14 cellular contexts compared by ENCODE assay signal in the genomic region with DNA sequence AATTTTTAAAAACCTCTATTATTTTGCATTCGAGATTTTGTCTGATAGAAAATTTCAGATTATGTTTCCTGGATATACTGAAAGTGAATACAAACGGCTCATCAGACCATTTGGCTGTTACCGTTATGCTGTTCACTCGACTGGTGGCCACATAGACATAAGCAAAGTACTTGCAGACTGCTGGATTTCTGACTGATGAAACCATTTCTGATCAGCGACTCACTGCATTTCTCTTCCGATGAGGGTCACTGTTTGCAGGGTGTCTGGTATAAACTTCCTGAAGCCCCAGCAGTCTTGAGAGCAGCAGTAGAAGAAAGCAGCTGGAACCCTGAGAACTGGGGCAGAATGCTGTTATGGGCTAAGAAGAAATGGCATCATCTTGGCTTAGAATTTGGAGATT. TPM values are rescaled to one million over a fixed set of nuclear protein-coding genes. Genes with fewer than 3 reads are reported as not detected.
A peak's percentile ranks its signal among the peaks of the same experiment; 100 is the strongest.
DNase-seq lines count a peak whose midpoint lies in the region; ATAC-seq, FAIRE-seq and TF ChIP-seq lines count a peak whose summit lies in the region.
"Had no signal": no experiment of that assay in that cellular context is flagged by ENCODE, and none has a peak within 500 bp of the region (broad histone marks: within the 10 kb centered on the region; RNA-seq: fewer than 3 reads in every experiment).

No MANE protein-coding gene starts in this region.

- no peak for TF ChIP-seq RAD21 in GM12878 (IDR thresholded peaks at IDR 0.05; ENCODE audit: insufficient read depth, low read depth, low read length)

- H3K27me3 ChIP-seq in GM12878 (replicated peaks in 1 of 2; ENCODE audit: control insufficient read depth in 2 of 2, insufficient read depth in 2 of 2, low read length in 1 of 2) = peaks cover 0 to 1% of the 10 kb centered on the region in 2 experiments; a peak in 1 of 4 replicates
- H3K27me3 ChIP-seq in kidney epithelial cell (ENCODE audit: control insufficient read depth, insufficient read depth, low read length) = no peaks in the 10 kb centered on the region
- H3K27me3 ChIP-seq in ovary = no peaks in the 10 kb centered on the region
- H3K27me3 ChIP-seq: esophagus muscularis mucosa, spleen had no signal

- H3K4me3 ChIP-seq in GM12878 = no peak overlapping the region
- no peak overlapping the region for H3K4me3 ChIP-seq in kidney epithelial cell (ENCODE audit: low read depth, low read length)
- H3K4me3 ChIP-seq in ovary = no peak overlapping the region
- H3K4me3 ChIP-seq: esophagus muscularis mucosa, lung, spleen had no signal

- H3K27ac ChIP-seq in GM12878 (ENCODE audit: control insufficient read depth, insufficient read depth) (no peak overlapping the region), ovary (no peak overlapping the region)
- H3K27ac ChIP-seq: esophagus muscularis mucosa, spleen had no signal

- peak; percentile 21 for DNase-seq in AG08395 (ENCODE audit: low spot score)
- DNase-seq in LHCN-M2 (ENCODE audit: low read depth) = peak; percentile 67
- DNase-seq in GM12878 (ENCODE audit: low read depth, low spot score) = no peak
- DNase-seq in kidney epithelial cell (ENCODE audit: low read depth) = peak; percentile 58
- no peak for DNase-seq in effector CD4-positive, alpha-beta T cell
- no peak for DNase-seq in ovary
- DNase-seq: activated CD4-positive, alpha-beta T cell treated with anti-CD3 and anti-CD28 coated beads for 48 hours; activated naive CD8-positive, alpha-beta T cell treated with anti-CD3 and anti-CD28 coated beads, Interleukin-2, amount 10 ng/mL, durations not matched to agents 7 days and 5 days; C1 segment of cervical spinal cord; spleen had no signal

- H3K9me3 ChIP-seq in GM12878 (replicated peaks; ENCODE audit: control insufficient read depth, insufficient read depth, low read length) (peaks cover under 1% of the 10 kb centered on the region; the same call in 1 of the 3 replicates), ovary (no peaks in the 10 kb centered on the region)
- H3K9me3 ChIP-seq: esophagus muscularis mucosa, spleen had no signal

- ATAC-seq in GM12878 (peak; percentile 32), HG03139 (IDR thresholded peaks at IDR 0.05; ENCODE audit: unreplicated experiment) (no peak), GM21786 (IDR thresholded peaks at IDR 0.05; ENCODE audit: unreplicated experiment) (no peak)

- no peak for FAIRE-seq in GM12878 (lab: Jason Lieb, UNC)

- TF ChIP-seq EP300 in GM12878 (IDR thresholded peaks at IDR 0.05; ENCODE audit: borderline replicate concordance in 1 of 2, control insufficient read depth in 1 of 2, low read depth in 2 of 2, low read length in 2 of 2) = no peak
- TF ChIP-seq EP300 in ovary (IDR thresholded peaks at IDR 0.05) = no peak

- H3K79me2 ChIP-seq in GM12878 (ENCODE audit: control insufficient read depth, insufficient read depth, low read length) = no peaks in the 10 kb centered on the region

- SMC1A ChIA-PET in GM12878 (lab: Charles Lee; ENCODE audit: uncharacterized antibody, unreplicated experiment) = interaction anchor here (1.2 kb wide), 1 partner anchor 85 kb away, joined by 6 read pairs; no protein-coding TSS in a partner anchor

- intact Hi-C loops in GM12878 (cut with micrococcal nuclease; ENCODE audit: unreplicated experiment) = no loop called here
- intact Hi-C loops in ovary (cut with DNase I) = no loop called here

- CTCF ChIA-PET in GM12878 (lab: Yijun Ruan, JAX) = interaction anchor here (1.4 kb wide), 1 partner anchor 505 kb away, joined by 3 read pairs; no protein-coding TSS in a partner anchor

- no peak for TF ChIP-seq CTCF in GM12878 (IDR thresholded peaks at IDR 0.05 in 2 of 3, conservative IDR thresholded peaks at IDR 0.05 in 1 of 3; ENCODE audit: control insufficient read depth in 2 of 3, extremely low read depth in 1 of 3, insufficient read depth in 1 of 3, low read depth in 3 of 3, low read length in 3 of 3)
- no peak for TF ChIP-seq CTCF in kidney epithelial cell (IDR thresholded peaks at IDR 0.05; ENCODE audit: insufficient read depth, low read length, poor library complexity, severe bottlenecking)
- TF ChIP-seq CTCF in ovary (IDR thresholded peaks at IDR 0.05) = no peak

- 31% methylated on average over 6 of the region's 6 CpGs for WGBS in GM12878 (ENCODE audit: insufficient coverage, insufficient replicate concordance, low lambda C conversion rate, missing lambda C conversion rate)
- WGBS in ovary, 3 donors = 66 to 71% (median 68%) methylated on average over 6 of the region's 6 CpGs

- in situ Hi-C loops in GM12878 (cut with MboI) = no loop called here

- no peaks in the 10 kb centered on the region for H3K36me3 ChIP-seq in GM12878 (ENCODE audit: control insufficient read depth in 2 of 2, insufficient read depth in 2 of 2, low read length in 1 of 2)
- H3K36me3 ChIP-seq in kidney epithelial cell (ENCODE audit: control insufficient read depth, insufficient read depth, low read length) = no peaks in the 10 kb centered on the region
- no peaks in the 10 kb centered on the region for H3K36me3 ChIP-seq in ovary
- H3K36me3 ChIP-seq: esophagus muscularis mucosa, spleen had no signal

- no peak for TF ChIP-seq POLR2A in GM12878 (IDR thresholded peaks at IDR 0.05; ENCODE audit: low read depth, low read length)
- TF ChIP-seq POLR2A in ovary (IDR thresholded peaks at IDR 0.05) = no peak

- peaks cover 9% of the 10 kb centered on the region for H3K4me1 ChIP-seq in GM12878 (ENCODE audit: control insufficient read depth, insufficient read depth, low read length)
- peaks cover 11% of the 10 kb centered on the region for H3K4me1 ChIP-seq in ovary (ENCODE audit: insufficient read depth)

- BruUV-seq in GM12878 (replicated peaks; lab: Mats Ljungman, UMichigan) = no TSS peak

- RAD21 ChIA-PET in GM12878 (lab: Charles Lee; ENCODE audit: unreplicated experiment) = no interaction called here

- no peak overlapping the region for H3K9ac ChIP-seq in GM12878 (ENCODE audit: control insufficient read depth, insufficient read depth, low read length)

- no peaks in the 10 kb centered on the region for H4K20me1 ChIP-seq in GM12878 (ENCODE audit: control insufficient read depth, insufficient read depth)

- H3K4me2 ChIP-seq in GM12878 (ENCODE audit: control insufficient read depth, insufficient read depth) = no peak overlapping the region

- POLR2A ChIA-PET in GM12878 (lab: Charles Lee) = interaction anchor here (0.6 to 0.7 kb wide), 2 partner anchors 18 to 23 kb away, joined by 3 read pairs; no protein-coding TSS in a partner anchor

- H2AFZ ChIP-seq in GM12878 (ENCODE audit: control insufficient read depth, low read depth, low read length) = no peak overlapping the region

TF ChIP-seq in GM12878, 131 proteins besides CTCF, POLR2A, EP300 and RAD21:
- TF ChIP-seq NFYA (IDR thresholded peaks at IDR 0.05; ENCODE audit: borderline replicate concordance, low read depth, low read length) = no peak

RNA-seq across cellular contexts. Expression of a gene that starts 17.7 kb away (rescaled TPM):
- total RNA-seq in LHCN-M2 (2014; rRNA removed) = 14.6 and 15.6 TPM in 2 replicates
- 8.6 TPM for polyA plus RNA-seq in LHCN-M2 (2012)
- 10.9 and 11.5 TPM in 2 replicates for total RNA-seq in GM12878 (2013; cell fraction: nucleolus; rRNA removed)
- 0.27 and 0.28 TPM in 2 replicates for total RNA-seq in GM12878 (2014; rRNA removed)
- total RNA-seq in GM12878 (2014; rRNA removed; fragmentation: Illumina TruSeq; extraction: Trizol) = 0.28 and 0.36 TPM in 2 replicates
- total RNA-seq in GM12878 (2021) = 0.64 TPM in 2 replicates
- 2.0 TPM for polyA plus RNA-seq in GM12878 (2011; ENCODE audit: low read depth)
- polyA plus RNA-seq in GM12878 (2011; rRNA removed) = 2.0 and 2.8 TPM in 2 replicates
- 1.3 and 1.7 TPM in 2 replicates for polyA plus RNA-seq in GM12878 (2011; cell fraction: cytosol; rRNA removed)
- 1.8 and 2.4 TPM in 2 replicates for polyA plus RNA-seq in GM12878 (2011; cell fraction: nucleus; rRNA removed)
- polyA plus RNA-seq in GM12878 (2012) = 2.6 and 5.2 TPM in 2 replicates
- 0.30 and 0.50 TPM in 2 replicates for polyA plus RNA-seq in GM12878 (2014; fragmentation: Illumina TruSeq; extraction: Trizol)
- polyA plus RNA-seq in GM12878 (2014; fragmentation: Nextera tagmentation; extraction: Ambion mirVana) = under 1 TPM; 0.03 to 0.05 TPM
- polyA plus RNA-seq in GM12878 (2014; rRNA removed) = 0.25 and 0.53 TPM in 2 replicates
- under 1 TPM; 0.31 to 0.39 TPM for polyA plus RNA-seq in GM12878 (2016; fragmentation: Nextera tagmentation; extraction: Ambion mirVana)
- 1.7 and 1.8 TPM in 2 replicates for polyA minus RNA-seq in GM12878 (2011; rRNA and poly(A)+ RNA removed)
- 1.0 and 1.9 TPM in 2 replicates for polyA minus RNA-seq in GM12878 (2011; cell fraction: cytosol; rRNA and poly(A)+ RNA removed)
- polyA minus RNA-seq in GM12878 (2011; cell fraction: nucleus; rRNA and poly(A)+ RNA removed) = 0.96 and 0.97 TPM in 2 replicates
- 66.5 and 67.3 TPM in 2 replicates for total RNA-seq in kidney epithelial cell
- total RNA-seq in ovary = 10 to 100 TPM; 32.9 to 47.8 (median 38.7) TPM
- polyA plus RNA-seq in ovary = 10 to 100 TPM; 31.2 to 48.0 TPM

Comparison
In these comparisons a context has a peak if more than half of its experiments do, and no peak if none do; other contexts are left out.
1. DNase-seq: peak in AG08395 (single experiment), LHCN-M2 (single experiment) and kidney epithelial cell (single experiment); none in GM12878 (single experiment), effector CD4-positive, alpha-beta T cell (single experiment) and ovary (0 of 5).